In the genomic region with DNA sequence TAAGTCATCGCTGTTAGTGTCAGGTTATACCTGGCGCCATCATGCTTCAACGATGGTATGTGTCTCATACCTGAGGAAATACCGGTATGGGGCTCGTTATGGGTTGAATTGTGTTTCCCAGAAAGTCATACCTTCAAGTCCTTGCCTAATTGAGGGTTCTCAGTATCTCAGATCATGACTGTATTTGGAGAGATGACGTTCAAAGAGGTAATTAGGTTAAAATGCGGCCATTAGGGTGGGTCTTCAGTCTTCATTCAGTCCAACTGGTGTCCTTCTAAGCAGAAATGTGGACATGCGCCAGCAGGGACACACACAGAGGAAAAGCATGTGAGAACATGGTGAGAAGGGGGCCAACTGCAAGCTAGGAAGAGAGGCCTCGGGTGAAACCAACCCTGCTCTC, we compare ENCODE assay signal across 27 cellular contexts.
"Had no signal": no experiment of that assay in that cellular context is flagged by ENCODE, and none has a peak within 500 bp of the region (broad histone marks: within the 10 kb centered on the region; RNA-seq: fewer than 3 reads in every experiment).

No MANE protein-coding gene starts in this region.

- H3K27ac Mint-ChIP-seq: dendritic cell treated with granulocyte-macrophage colony-stimulating factor and Interleukin-4, amounts not matched to agents 40 ng/mL and 50 ng/mL, for 4 days; effector memory CD8-positive, alpha-beta T cell; endodermal cell; mesothelial cell of epicardium had no signal

- H3K36me3 Mint-ChIP-seq: mesothelial cell of epicardium had no signal

- ATAC-seq: effector memory CD8-positive, alpha-beta T cell; esophagus mucosa; gastrocnemius medialis; heart right ventricle; left cardiac atrium; left lung; left ventricle myocardium superior; mucosa of descending colon had no signal

- H3K4me3 ChIP-seq: colonic mucosa, esophagus squamous epithelium, gastrocnemius medialis, heart right ventricle, left lung, lower lobe of right lung, mucosa of descending colon had no signal

- H3K9me3 ChIP-seq: colonic mucosa, gastrocnemius medialis, lower lobe of right lung, mucosa of descending colon had no signal

- H3K4me3 Mint-ChIP-seq: dendritic cell treated with granulocyte-macrophage colony-stimulating factor and Interleukin-4, amounts not matched to agents 40 ng/mL and 50 ng/mL, for 4 days; effector memory CD8-positive, alpha-beta T cell; endodermal cell; mesothelial cell of epicardium; naive B cell had no signal

- H3K4me1 Mint-ChIP-seq: endodermal cell, mesothelial cell of epicardium, naive B cell had no signal

- FAIRE-seq: endometrium, islet of Langerhans, keratinocyte had no signal

- DNase-seq: colonic mucosa; cortex of kidney; effector CD8-positive, alpha-beta T cell; effector memory CD8-positive, alpha-beta T cell; endodermal cell; erythroblast; esophagus squamous epithelium; foreskin melanocyte; gastrocnemius medialis; glutamatergic neuron; head of caudate nucleus; heart right ventricle; hippocampal formation; left cardiac atrium; left lung; left ventricle myocardium superior; lower lobe of right lung; mesenchymal stem cell; mucosa of descending colon; naive B cell had no signal

- H3K4me1 ChIP-seq: colonic mucosa, esophagus squamous epithelium, gastrocnemius medialis, heart right ventricle, left lung had no signal

- H3K27me3 ChIP-seq: colonic mucosa, gastrocnemius medialis, left lung had no signal

- H3K27ac ChIP-seq: colonic mucosa, epithelial cell of prostate, esophagus squamous epithelium, gastrocnemius medialis, heart right ventricle, left lung, lower lobe of right lung had no signal

- H3K36me3 ChIP-seq: colonic mucosa, esophagus squamous epithelium, gastrocnemius medialis, heart right ventricle, left lung, lower lobe of right lung had no signal
